Comparison of ENCODE assay signal across 28 cellular contexts in genomic region chr5:114208588-114208987, GRCh38.
"Had no signal": no experiment of that assay in that cellular context is flagged by ENCODE, and none has a peak within 500 bp of the region (broad histone marks: within the 10 kb centered on the region; RNA-seq: fewer than 3 reads in every experiment).

No MANE protein-coding gene starts in this region.

- H3K27me3 ChIP-seq: brain microvascular endothelial cell, colonic mucosa, esophagus squamous epithelium had no signal

- ATAC-seq: activated CD4-positive, CD25-positive, alpha-beta regulatory T cell treated with anti-CD3 and anti-CD28 coated beads, Interleukin-2, amount 50 U/mL, for 24 hours; activated CD8-positive, alpha-beta T cell treated with anti-CD3 and anti-CD28 coated beads for 36 hours; activated T-cell treated with anti-CD3 and anti-CD28 coated beads, Interleukin-2, amount 50 U/mL, for 4 hours; activated T-helper 17 cell treated with anti-CD3 and anti-CD28 coated beads, Interleukin-2, amount 50 U/mL, for 72 hours; T-helper 17 cell had no signal

- DNase-seq: activated B cell treated with CpG ODN at 0.5 μM for 24 hours; activated CD4-positive, alpha-beta T cell treated with anti-CD3 and anti-CD28 coated beads for 48 hours; activated CD4-positive, alpha-beta T cell treated with anti-CD3 and anti-CD28 coated beads, Interleukin-2, amount 50 U/mL, for 1 hour; activated CD4-positive, alpha-beta T cell treated with anti-CD3 and anti-CD28 coated beads, Interleukin-2, amount 50 U/mL, for 48 hours; activated CD8-positive, alpha-beta memory T cell treated with anti-CD3 and anti-CD28 coated beads for 24 hours; activated CD8-positive, alpha-beta T cell treated with anti-CD3 and anti-CD28 coated beads for 36 hours; activated effector memory CD4-positive, alpha-beta T cell treated with Interleukin-2 at 50 U/mL for 16 hours; activated gamma-delta T cell treated with Interleukin-2 at 50 U/mL for 16 hours; activated naive CD4-positive, alpha-beta T cell treated with anti-CD3 and anti-CD28 coated beads, Interleukin-2, amount 50 U/mL, for 16 hours; activated naive CD4-positive, alpha-beta T cell treated with Interleukin-2 at 50 U/mL for 16 hours; activated T-cell treated with anti-CD3 and anti-CD28 coated beads, Interleukin-2, amount 50 U/mL, for 4 hours; amniotic stem cell; anterior cingulate cortex; brain microvascular endothelial cell; central memory CD4-positive, alpha-beta T cell; cerebellar nuclear complex; colonic mucosa; effector CD8-positive, alpha-beta T cell; esophagus squamous epithelium; T-helper 1 cell; T-helper 17 cell; T1000; WERI-Rb-1 had no signal

- H3K27me3 Mint-ChIP-seq: activated B cell treated with CpG ODN at 0.5 μM for 24 hours; activated CD8-positive, alpha-beta T cell treated with anti-CD3 and anti-CD28 coated beads for 36 hours; activated naive CD8-positive, alpha-beta T cell; activated T-helper 17 cell treated with anti-CD3 and anti-CD28 coated beads, Interleukin-2, amount 50 U/mL, for 72 hours; T-helper 17 cell had no signal

- H3K4me1 Mint-ChIP-seq: activated B cell treated with CpG ODN at 0.5 μM for 24 hours; activated T-helper 17 cell treated with anti-CD3 and anti-CD28 coated beads, Interleukin-2, amount 50 U/mL, for 72 hours; T-helper 17 cell had no signal

- H3K4me1 ChIP-seq: colonic mucosa, esophagus squamous epithelium had no signal

- H3K36me3 Mint-ChIP-seq: activated naive CD8-positive, alpha-beta T cell had no signal

- H3K4me3 ChIP-seq: colonic mucosa, esophagus squamous epithelium had no signal

- H3K9me3 ChIP-seq: colonic mucosa, esophagus squamous epithelium had no signal

- H3K27ac ChIP-seq: brain microvascular endothelial cell, colonic mucosa, epithelial cell of prostate, esophagus squamous epithelium, WERI-Rb-1 had no signal

- H3K9me3 Mint-ChIP-seq: activated B cell treated with CpG ODN at 0.5 μM for 24 hours; T-helper 2 cell treated with Interferon-gamma antibody and Interleukin-4, amounts not matched to agents 5 μg/mL and 100 μg/mL, for 36 hours had no signal

- H3K4me3 Mint-ChIP-seq: activated B cell treated with CpG ODN at 0.5 μM for 24 hours; activated CD8-positive, alpha-beta T cell treated with anti-CD3 and anti-CD28 coated beads for 36 hours; activated naive CD8-positive, alpha-beta T cell; activated T-cell treated with anti-CD3 and anti-CD28 coated beads, Interleukin-2, amount 50 U/mL, for 4 hours; activated T-helper 17 cell treated with anti-CD3 and anti-CD28 coated beads, Interleukin-2, amount 50 U/mL, for 72 hours; T-helper 17 cell; T-helper 2 cell treated with Interferon-gamma antibody and Interleukin-4, amounts not matched to agents 5 μg/mL and 100 μg/mL, for 36 hours had no signal

- H3K27ac Mint-ChIP-seq: activated B cell treated with CpG ODN at 0.5 μM for 24 hours; activated CD8-positive, alpha-beta T cell treated with anti-CD3 and anti-CD28 coated beads for 36 hours; activated naive CD8-positive, alpha-beta T cell; activated T-helper 17 cell treated with anti-CD3 and anti-CD28 coated beads, Interleukin-2, amount 50 U/mL, for 72 hours; T-helper 17 cell; T-helper 2 cell treated with Interferon-gamma antibody and Interleukin-4, amounts not matched to agents 5 μg/mL and 100 μg/mL, for 36 hours had no signal
